Comparison of ENCODE assay signal across 2 cellular contexts in the genomic region with DNA sequence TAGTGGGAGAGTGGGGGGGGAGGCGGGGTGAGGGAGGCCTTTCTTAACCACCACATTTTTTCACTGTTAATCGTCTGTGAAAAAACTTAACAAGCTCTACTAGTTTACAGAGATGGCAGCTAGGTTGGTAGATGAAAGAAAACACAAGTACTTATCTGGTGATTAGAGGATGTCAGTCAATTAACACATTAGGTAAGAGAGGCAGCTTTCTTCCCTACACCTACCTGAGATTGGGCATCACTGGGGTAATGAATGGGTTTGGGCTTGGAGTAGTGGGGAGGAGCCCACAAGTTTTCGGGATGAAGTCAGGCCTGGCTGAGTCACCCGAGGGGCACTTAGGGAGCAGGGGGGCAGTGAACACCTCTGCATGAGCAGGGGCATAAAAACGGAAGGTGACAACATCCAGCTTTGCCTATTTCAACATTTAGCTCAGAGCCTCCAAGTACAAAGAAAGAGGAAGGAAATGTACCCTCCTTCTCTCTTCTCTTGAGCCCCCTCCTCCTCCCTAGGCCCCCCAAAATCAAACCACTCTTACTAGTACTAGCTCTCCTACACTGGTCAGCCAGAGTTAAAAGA.
TF ChIP-seq lines count a peak whose summit lies in the region.

No MANE protein-coding gene starts in this region.

TF ChIP-seq in K562, 482 proteins besides CTCF, POLR2A, EP300 and RAD21 (continues in another document):
- no peak for TF ChIP-seq UBTF (IDR thresholded peaks at IDR 0.05; ENCODE audit: borderline replicate concordance in 1 of 2, low read depth in 2 of 2, low read length in 2 of 2)
- TF ChIP-seq ZBTB9 (CRISPR knock-in tag; IDR thresholded peaks at IDR 0.05), result no peak
- no peak for TF ChIP-seq SMC3 (conservative IDR thresholded peaks at IDR 0.05; ENCODE audit: insufficient read depth, low read depth, low read length)
- no peak for TF ChIP-seq PML (IDR thresholded peaks at IDR 0.05; ENCODE audit: low read length)
- TF ChIP-seq, protein P1, sequence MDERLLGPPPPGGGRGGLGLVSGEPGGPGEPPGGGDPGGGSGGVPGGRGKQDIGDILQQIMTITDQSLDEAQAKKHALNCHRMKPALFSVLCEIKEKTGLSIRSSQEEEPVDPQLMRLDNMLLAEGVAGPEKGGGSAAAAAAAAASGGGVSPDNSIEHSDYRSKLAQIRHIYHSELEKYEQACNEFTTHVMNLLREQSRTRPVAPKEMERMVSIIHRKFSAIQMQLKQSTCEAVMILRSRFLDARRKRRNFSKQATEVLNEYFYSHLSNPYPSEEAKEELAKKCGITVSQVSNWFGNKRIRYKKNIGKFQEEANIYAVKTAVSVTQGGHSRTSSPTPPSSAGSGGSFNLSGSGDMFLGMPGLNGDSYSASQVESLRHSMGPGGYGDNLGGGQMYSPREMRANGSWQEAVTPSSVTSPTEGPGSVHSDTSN (CRISPR knock-in tag; IDR thresholded peaks at IDR 0.05; ENCODE audit: low read depth), result no peak
- TF ChIP-seq, protein P1 (tag; conservative IDR thresholded peaks at IDR 0.05; ENCODE audit: low read depth), result 0 out of 2 replicates have a peak, but pooled peaks have one; percentile 14
- TF ChIP-seq IRF1 (CRISPR knock-in tag; IDR thresholded peaks at IDR 0.05; ENCODE audit: borderline replicate concordance), result no peak
- TF ChIP-seq PTBP1 (IDR thresholded peaks at IDR 0.05; ENCODE audit: low read depth, low read length), result no peak
- TF ChIP-seq EGR1 (conservative IDR thresholded peaks at IDR 0.05), result no peak
- TF ChIP-seq ATF6 (CRISPR knock-in tag; IDR thresholded peaks at IDR 0.05), result no peak
- no peak for TF ChIP-seq ZNF830 (CRISPR knock-in tag; IDR thresholded peaks at IDR 0.05)
- peak; percentile 70 for TF ChIP-seq JUND (IDR thresholded peaks at IDR 0.05; ENCODE audit: borderline replicate concordance, low read depth, low read length)
- TF ChIP-seq JUND (tag; IDR thresholded peaks at IDR 0.05; ENCODE audit: borderline replicate concordance, low read depth, low read length), result no peak; the same call in 2 of the 3 replicates
- no peak for TF ChIP-seq THRAP3 (IDR thresholded peaks at IDR 0.05; ENCODE audit: borderline replicate concordance)
- TF ChIP-seq JUN (IDR thresholded peaks at IDR 0.05; ENCODE audit: borderline replicate concordance, low read depth, low read length), result peak; percentile 77; the same call in 1 of the 2 replicates
- 0 out of 2 replicates have a peak, but pooled peaks have one; percentile 48 for TF ChIP-seq JUN (CRISPR knock-in tag; IDR thresholded peaks at IDR 0.05; ENCODE audit: borderline replicate concordance)

TF ChIP-seq in neural cell, 6 proteins besides CTCF, POLR2A, EP300 and RAD21 (continued from another document):
- no peak for TF ChIP-seq REST (IDR thresholded peaks at IDR 0.05; ENCODE audit: borderline replicate concordance)
